Comparison of ENCODE assay signal across 8 cellular contexts in genomic region chr10:26697922-26698608, GRCh38. TPM values are rescaled to one million over a fixed set of nuclear protein-coding genes. Genes with fewer than 3 reads are reported as not detected.
DNase-seq lines count a peak whose midpoint lies in the region; TF ChIP-seq lines count a peak whose summit lies in the region.

No MANE protein-coding gene starts in this region.

- H3K36me3 Mint-ChIP-seq in T-helper 2 cell treated with Interferon-gamma antibody and Interleukin-4, amounts not matched to agents 5 μg/mL and 100 μg/mL, for 36 hours (ENCODE audit: low read depth) = peaks cover 27% of the 10 kb centered on the region

- peaks cover 3% of the 10 kb centered on the region for H3K79me2 ChIP-seq in parathyroid adenoma

- H3K4me1 Mint-ChIP-seq in T-helper 2 cell treated with Interferon-gamma antibody and Interleukin-4, amounts not matched to agents 5 μg/mL and 100 μg/mL, for 36 hours (ENCODE audit: low read depth) = peaks cover 37% of the 10 kb centered on the region

- peak overlapping the region; percentile 92 for H2AFZ ChIP-seq in parathyroid adenoma

- H3K9ac ChIP-seq in parathyroid adenoma = no peak overlapping the region

- no peaks in the 10 kb centered on the region for H3K36me3 ChIP-seq in esophagus (ENCODE audit: control insufficient read depth in 2 of 2, insufficient read depth in 2 of 2, low read length in 1 of 2)
- H3K36me3 ChIP-seq in parathyroid adenoma (ENCODE audit: control insufficient read depth, insufficient read depth, low read length) = no peaks in the 10 kb centered on the region

- peak overlapping the region; percentile 85 for H3K27ac Mint-ChIP-seq in T-helper 2 cell treated with Interferon-gamma antibody and Interleukin-4, amounts not matched to agents 5 μg/mL and 100 μg/mL, for 36 hours

- peak overlapping the region; percentile 97 for H3K4me3 Mint-ChIP-seq in T-helper 2 cell treated with Interferon-gamma antibody and Interleukin-4, amounts not matched to agents 5 μg/mL and 100 μg/mL, for 36 hours

- H3K4me3 ChIP-seq in esophagus (ENCODE audit: low read depth in 1 of 2, low read length in 2 of 2) (peak overlapping the region; percentile 73 to 80), parathyroid adenoma (ENCODE audit: low read depth, low read length) (peak overlapping the region; percentile 86)

- H3K27ac ChIP-seq in esophagus (ENCODE audit: low read depth in 2 of 2, low read length in 1 of 2) = no peak overlapping the region
- H3K27ac ChIP-seq in parathyroid adenoma = no peak overlapping the region

- H3K4me1 ChIP-seq in esophagus (ENCODE audit: control insufficient read depth in 2 of 2, insufficient read depth in 2 of 2, low read length in 1 of 2) (peaks cover 0 to 5% of the 10 kb centered on the region in 2 donors), parathyroid adenoma (peaks cover 4% of the 10 kb centered on the region)

- H3K27me3 ChIP-seq in esophagus (ENCODE audit: control insufficient read depth in 1 of 2, insufficient read depth in 2 of 2, low read length in 2 of 2) (no peaks in the 10 kb centered on the region), parathyroid adenoma (ENCODE audit: control insufficient read depth, insufficient read depth, low read length) (no peaks in the 10 kb centered on the region)

- no peak for TF ChIP-seq CTCF in parathyroid adenoma (IDR thresholded peaks at IDR 0.05)

- H3K9me3 Mint-ChIP-seq in T-helper 2 cell treated with Interferon-gamma antibody and Interleukin-4, amounts not matched to agents 5 μg/mL and 100 μg/mL, for 36 hours = no peaks in the 10 kb centered on the region

- peak overlapping the region; percentile 60 for H3K4me2 ChIP-seq in parathyroid adenoma (ENCODE audit: low read length)

- DNase-seq in T-helper 2 cell treated with Interferon-gamma antibody and Interleukin-4, amounts not matched to agents 5 μg/mL and 100 μg/mL, for 36 hours (ENCODE audit: low spot score) = no peak
- DNase-seq in T-helper 2 cell = no peak
- DNase-seq in RKO (ENCODE audit: low spot score) = peak; percentile 12
- no peak for DNase-seq in NCI-H446 (lab: John Stamatoyannopoulos, UW)
- DNase-seq in NCI-H128 (lab: John Stamatoyannopoulos, UW; ENCODE audit: unreplicated experiment) = no peak
- DNase-seq in NCI-H1048 (lab: John Stamatoyannopoulos, UW) = no peak

- H3K9me3 ChIP-seq in esophagus (ENCODE audit: control insufficient read depth in 2 of 2, insufficient read depth in 1 of 2, low read depth in 1 of 2, low read length in 1 of 2) (no peaks in the 10 kb centered on the region), parathyroid adenoma (ENCODE audit: control insufficient read depth, low read length) (no peaks in the 10 kb centered on the region)

- no peaks in the 10 kb centered on the region for H3K27me3 Mint-ChIP-seq in T-helper 2 cell treated with Interferon-gamma antibody and Interleukin-4, amounts not matched to agents 5 μg/mL and 100 μg/mL, for 36 hours (ENCODE audit: low read depth)

- WGBS in esophagus, 2 donors = 2 to 3% methylated on average over 42 of the region's 42 CpGs

RNA-seq across cellular contexts. Expression of gene PDSS1, which starts 0.6 kb away (rescaled TPM):
- 10 to 100 TPM; 11.6 to 11.7 TPM for polyA plus RNA-seq in esophagus
